29 cellular contexts compared by ENCODE assay signal in genomic region chr4:63029380-63029779, GRCh38.
"Had no signal": no experiment of that assay in that cellular context is flagged by ENCODE, and none has a peak within 500 bp of the region (broad histone marks: within the 10 kb centered on the region; RNA-seq: fewer than 3 reads in every experiment).

No MANE protein-coding gene starts in this region.

- H3K27me3 ChIP-seq: stomach, suprapubic skin, testis, thyroid gland, tibial artery, tibial nerve, transverse colon, upper lobe of left lung, upper lobe of right lung, uterus, vagina had no signal

- H3K27me3 Mint-ChIP-seq: stimulated activated memory B cell treated with anti-CD40 and anti-IgM and Interleukin-4, amounts not matched to agents 10 μg/mL and 1 μg/mL and 100 μg/mL, for 72 hours; stimulated activated naive B cell treated with anti-CD40 and anti-IgM and Interleukin-4, amounts not matched to agents 10 μg/mL and 1 μg/mL and 100 μg/mL, for 72 hours; stimulated activated naive CD8-positive, alpha-beta T cell treated with anti-CD3 and anti-CD28 coated beads, Interleukin-15, amount 100 ng/mL, for 72 hours; stimulated activated naive CD8-positive, alpha-beta T cell treated with anti-CD3 and anti-CD28 coated beads, Interleukin-15, Interleukin-2, amounts not matched to agents 100 ng/mL and 50 ng/mL, for 24 hours; type B pancreatic cell had no signal

- H3K36me3 ChIP-seq: stomach, suprapubic skin, thoracic aorta, thyroid gland, tibial artery, tibial nerve, transverse colon, upper lobe of left lung, upper lobe of right lung, uterus, vagina had no signal

- H3K27ac Mint-ChIP-seq: stimulated activated effector memory CD8-positive, alpha-beta T cell treated with anti-CD3 and anti-CD28 coated beads, Interleukin-12 subunit alpha, Interleukin-12 subunit beta, amount 100 ng/mL, for 72 hours; stimulated activated memory B cell treated with anti-CD40 and anti-IgM and Interleukin-4, amounts not matched to agents 10 μg/mL and 1 μg/mL and 100 μg/mL, for 72 hours; stimulated activated naive B cell treated with anti-CD40 and anti-IgM and Interleukin-4, amounts not matched to agents 10 μg/mL and 1 μg/mL and 100 μg/mL, for 72 hours; stimulated activated naive CD8-positive, alpha-beta T cell treated with anti-CD3 and anti-CD28 coated beads, Interleukin-15, amount 100 ng/mL, for 72 hours; stimulated activated naive CD8-positive, alpha-beta T cell treated with anti-CD3 and anti-CD28 coated beads, Interleukin-15, Interleukin-2, amounts not matched to agents 100 ng/mL and 50 ng/mL, for 24 hours; type B pancreatic cell had no signal

- DNase-seq: stimulated activated CD4-positive, alpha-beta T cell treated with anti-CD3 and anti-CD28 coated beads, Interleukin-2, amount 100 ng/mL, for 48 hours; stimulated activated CD4-positive, alpha-beta T cell treated with anti-CD3 and anti-CD28 coated beads, Interleukin-4, amount 100 ng/mL, for 1 hour; stimulated activated CD4-positive, alpha-beta T cell treated with anti-CD3 and anti-CD28 coated beads, Interleukin-4, amount 100 ng/mL, for 24 hours; stimulated activated CD4-positive, alpha-beta T cell treated with anti-CD3 and anti-CD28 coated beads, Interleukin-4, amount 100 ng/mL, for 4 hours; stimulated activated CD8-positive, alpha-beta memory T cell treated with anti-CD3 and anti-CD28 coated beads, Interleukin-4, amount 100 ng/mL, for 48 hours; stimulated activated naive B cell treated with anti-CD40 and anti-IgM and Interleukin-4, amounts not matched to agents 10 μg/mL and 1 μg/mL and 100 μg/mL, for 72 hours; stimulated activated naive CD4-positive, alpha-beta T cell; stimulated activated naive CD4-positive, alpha-beta T cell treated with Interleukin-2 at 50 U/mL for 16 hours; stimulated activated naive CD8-positive, alpha-beta T cell treated with anti-CD3 and anti-CD28 coated beads, Interleukin-15, amount 100 ng/mL, for 72 hours; stimulated activated naive CD8-positive, alpha-beta T cell treated with anti-CD3 and anti-CD28 coated beads, Interleukin-15, Interleukin-2, amounts not matched to agents 100 U/mL and 50 U/mL, for 24 hours; stomach; substantia nigra; testis; thyroid gland; tibial artery; transverse colon; trophoblast cell; upper lobe of left lung; upper lobe of right lung; uterus had no signal

- ATAC-seq: stimulated activated effector memory CD8-positive, alpha-beta T cell treated with anti-CD3 and anti-CD28 coated beads, Interleukin-12 subunit alpha, Interleukin-12 subunit beta, amount 100 ng/mL, for 72 hours; stimulated activated memory B cell treated with anti-CD40 and anti-IgM and Interleukin-4, amounts not matched to agents 10 μg/mL and 1 μg/mL and 100 μg/mL, for 72 hours; stimulated activated naive B cell treated with anti-CD40 and anti-IgM and Interleukin-4, amounts not matched to agents 10 μg/mL and 1 μg/mL and 100 μg/mL, for 72 hours; stimulated activated naive CD8-positive, alpha-beta T cell treated with anti-CD3 and anti-CD28 coated beads, Interleukin-15, amount 100 ng/mL, for 72 hours; stimulated activated naive CD8-positive, alpha-beta T cell treated with anti-CD3 and anti-CD28 coated beads, Interleukin-15, Interleukin-2, amounts not matched to agents 100 U/mL and 50 U/mL, for 24 hours; upper lobe of right lung had no signal

- H3K4me3 Mint-ChIP-seq: stimulated activated effector memory CD8-positive, alpha-beta T cell treated with anti-CD3 and anti-CD28 coated beads, Interleukin-12 subunit alpha, Interleukin-12 subunit beta, amount 100 ng/mL, for 72 hours; stimulated activated memory B cell treated with anti-CD40 and anti-IgM and Interleukin-4, amounts not matched to agents 10 μg/mL and 1 μg/mL and 100 μg/mL, for 72 hours; stimulated activated naive B cell treated with anti-CD40 and anti-IgM and Interleukin-4, amounts not matched to agents 10 μg/mL and 1 μg/mL and 100 μg/mL, for 72 hours; stimulated activated naive CD8-positive, alpha-beta T cell treated with anti-CD3 and anti-CD28 coated beads, Interleukin-15, amount 100 ng/mL, for 72 hours; stimulated activated naive CD8-positive, alpha-beta T cell treated with anti-CD3 and anti-CD28 coated beads, Interleukin-15, Interleukin-2, amounts not matched to agents 100 ng/mL and 50 ng/mL, for 24 hours; type B pancreatic cell had no signal

- H3K4me3 ChIP-seq: stomach, suprapubic skin, testis, thoracic aorta, thyroid gland, tibial artery, tibial nerve, transverse colon, upper lobe of left lung, upper lobe of right lung, uterus, vagina had no signal

- H3K36me3 Mint-ChIP-seq: stimulated activated effector memory CD8-positive, alpha-beta T cell treated with anti-CD3 and anti-CD28 coated beads, Interleukin-12 subunit alpha, Interleukin-12 subunit beta, amount 100 ng/mL, for 72 hours; stimulated activated memory B cell treated with anti-CD40 and anti-IgM and Interleukin-4, amounts not matched to agents 10 μg/mL and 1 μg/mL and 100 μg/mL, for 72 hours; stimulated activated naive B cell treated with anti-CD40 and anti-IgM and Interleukin-4, amounts not matched to agents 10 μg/mL and 1 μg/mL and 100 μg/mL, for 72 hours; type B pancreatic cell had no signal

- H3K27ac ChIP-seq: stomach, suprapubic skin, testis, thoracic aorta, thyroid gland, tibial artery, tibial nerve, transverse colon, upper lobe of left lung, upper lobe of right lung, uterus, vagina had no signal

- H3K9me3 ChIP-seq: suprapubic skin, testis, thoracic aorta, thyroid gland, tibial artery, transverse colon, upper lobe of right lung, uterus, vagina had no signal

- H3K9me3 Mint-ChIP-seq: type B pancreatic cell had no signal

- H3K4me1 ChIP-seq: stomach, suprapubic skin, testis, thyroid gland, tibial artery, tibial nerve, transverse colon, upper lobe of left lung, upper lobe of right lung, uterus, vagina had no signal

- FAIRE-seq: urothelium cell line had no signal

- H3K4me1 Mint-ChIP-seq: stimulated activated effector memory CD8-positive, alpha-beta T cell treated with anti-CD3 and anti-CD28 coated beads, Interleukin-12 subunit alpha, Interleukin-12 subunit beta, amount 100 ng/mL, for 72 hours; stimulated activated memory B cell treated with anti-CD40 and anti-IgM and Interleukin-4, amounts not matched to agents 10 μg/mL and 1 μg/mL and 100 μg/mL, for 72 hours; stimulated activated naive B cell treated with anti-CD40 and anti-IgM and Interleukin-4, amounts not matched to agents 10 μg/mL and 1 μg/mL and 100 μg/mL, for 72 hours; stimulated activated naive CD8-positive, alpha-beta T cell treated with anti-CD3 and anti-CD28 coated beads, Interleukin-15, amount 100 ng/mL, for 72 hours had no signal
